Comparison of ENCODE assay signal across 13 cellular contexts in the genomic region with DNA sequence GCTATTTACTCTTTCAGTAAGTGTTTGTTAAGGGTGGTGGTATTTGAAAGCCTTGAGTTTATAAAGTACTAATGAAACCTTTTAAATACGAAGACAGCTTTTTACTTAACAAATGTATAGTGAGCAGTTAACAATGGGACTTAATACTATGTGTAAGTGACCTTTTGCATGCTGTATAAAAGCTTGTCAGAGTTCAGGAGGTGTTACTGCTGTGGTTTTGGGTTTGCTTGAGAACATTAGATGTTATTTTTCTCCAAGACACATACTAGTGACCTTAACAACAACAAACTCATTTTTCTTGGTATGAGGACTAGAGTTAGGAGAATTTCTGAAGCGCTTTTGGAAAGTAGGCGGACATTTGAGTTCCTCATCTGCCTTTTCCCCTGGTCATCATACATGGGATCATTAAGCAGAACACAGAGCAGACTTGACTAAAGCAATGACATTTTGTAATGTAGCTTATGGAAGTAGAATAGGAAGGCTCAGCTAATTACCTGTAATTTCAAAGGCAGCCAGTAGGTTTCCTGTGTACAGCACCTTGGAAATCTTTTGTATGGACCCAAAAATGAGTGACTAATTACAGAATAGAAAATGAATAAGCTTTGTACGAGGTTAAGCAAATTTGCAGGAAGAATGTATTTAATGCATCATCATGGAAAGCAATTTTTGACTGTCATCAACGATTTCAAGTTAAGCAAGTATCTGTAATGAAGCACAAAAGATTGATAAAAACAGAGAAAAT. TPM values are rescaled to one million over a fixed set of nuclear protein-coding genes. Genes with fewer than 3 reads are reported as not detected.
A peak's percentile ranks its signal among the peaks of the same experiment; 100 is the strongest.
DNase-seq lines count a peak whose midpoint lies in the region; ATAC-seq and TF ChIP-seq lines count a peak whose summit lies in the region.
"Had no signal": no experiment of that assay in that cellular context is flagged by ENCODE, and none has a peak within 500 bp of the region (broad histone marks: within the 10 kb centered on the region; RNA-seq: fewer than 3 reads in every experiment).

No MANE protein-coding gene starts in this region.

- H3F3A ChIP-seq in PC-3 (ENCODE audit: low read length, unreplicated experiment): no peaks in the 10 kb centered on the region

- H3K36me3 Mint-ChIP-seq in CD14-positive monocyte (peaks cover 4 to 7% of the 10 kb centered on the region in 2 donors), glutamatergic neuron (ENCODE audit: unreplicated experiment) (peaks cover 8% of the 10 kb centered on the region)
- H3K36me3 Mint-ChIP-seq in naive thymus-derived CD4-positive, alpha-beta T cell: peaks cover 3 to 12% (median 8%) of the 10 kb centered on the region in 5 donors

- H3K27ac Mint-ChIP-seq in CD14-positive monocyte: peak overlapping the region in 1 of 7 donors; percentile 48
- H3K27ac Mint-ChIP-seq in glutamatergic neuron (ENCODE audit: unreplicated experiment): no peak overlapping the region
- peak overlapping the region in 1 of 9 donors; percentile 10 for H3K27ac Mint-ChIP-seq in naive thymus-derived CD4-positive, alpha-beta T cell

- DNase-seq in CD14-positive monocyte (ENCODE audit: low spot score) (no peak), PC-3 (peak; percentile 22), glutamatergic neuron (no peak), Right ventricle myocardium superior (no peak), kidney glomerular epithelial cell (lab: John Stamatoyannopoulos, UW) (no peak)
- DNase-seq in naive thymus-derived CD4-positive, alpha-beta T cell: no peak
- DNase-seq: activated effector memory CD4-positive, alpha-beta T cell treated with anti-CD3 and anti-CD28 coated beads, Interleukin-2, amount 50 U/mL, for 16 hours; NCI-H446 treated with DMSO at 0.1 percent for 48 hours; SHP77 treated with DMSO at 0.1 percent for 48 hours; substantia nigra had no signal

- TF ChIP-seq CTCF in CD14-positive monocyte (IDR thresholded peaks at IDR 0.05) (peak; percentile 20), GM12872 (IDR thresholded peaks at IDR 0.05; ENCODE audit: insufficient read depth, low read depth, low read length) (peak; percentile 32; the same call in 1 of the 3 replicates), PC-3 (conservative IDR thresholded peaks at IDR 0.05; ENCODE audit: low read depth, low read length) (peak; percentile 52), glutamatergic neuron (IDR thresholded peaks at IDR 0.05; ENCODE audit: partially characterized antibody, unreplicated experiment) (peak; percentile 50)

- H3K4me1 Mint-ChIP-seq in CD14-positive monocyte (peaks cover 34% of the 10 kb centered on the region), glutamatergic neuron (ENCODE audit: low read depth, unreplicated experiment) (peaks cover 12% of the 10 kb centered on the region)
- peaks cover 14 to 59% (median 55%) of the 10 kb centered on the region in 7 donors for H3K4me1 Mint-ChIP-seq in naive thymus-derived CD4-positive, alpha-beta T cell

- H3K9me2 ChIP-seq in PC-3 (replicated peaks; ENCODE audit: low read length): no peaks in the 10 kb centered on the region

- peaks cover 98% of the 10 kb centered on the region for H3K79me2 ChIP-seq in PC-3 (ENCODE audit: low read length)

- H3K36me3 ChIP-seq in PC-3 (ENCODE audit: low read depth, low read length): 0 out of 2 replicates have a peak, but pooled peaks cover 2% of the 10 kb centered on the region
- no peaks in the 10 kb centered on the region for H3K36me3 ChIP-seq in naive thymus-derived CD4-positive, alpha-beta T cell (ENCODE audit: control insufficient read depth in 2 of 3, insufficient read depth in 3 of 3, low read length in 3 of 3)
- H3K36me3 ChIP-seq: breast epithelium had no signal

- H3K27me3 Mint-ChIP-seq in CD14-positive monocyte (ENCODE audit: low read depth in 3 of 3) (no peaks in the 10 kb centered on the region), glutamatergic neuron (ENCODE audit: unreplicated experiment) (peaks cover 1% of the 10 kb centered on the region)
- no peaks in the 10 kb centered on the region for H3K27me3 Mint-ChIP-seq in naive thymus-derived CD4-positive, alpha-beta T cell

- intact Hi-C loops in CD14-positive monocyte (cut with micrococcal nuclease) (no loop called here), PC-3 (cut with micrococcal nuclease) (no loop called here), Right ventricle myocardium superior (cut with DNase I) (no loop called here)
- intact Hi-C loops in naive thymus-derived CD4-positive, alpha-beta T cell (cut with micrococcal nuclease): no loop called here

- H3K9me3 Mint-ChIP-seq in CD14-positive monocyte (no peaks in the 10 kb centered on the region), glutamatergic neuron (ENCODE audit: unreplicated experiment) (peaks cover 2% of the 10 kb centered on the region)
- H3K9me3 Mint-ChIP-seq in naive thymus-derived CD4-positive, alpha-beta T cell: peaks cover 0 to 3% (median 0%) of the 10 kb centered on the region in 11 donors

- H3K4me3 Mint-ChIP-seq in CD14-positive monocyte (no peak overlapping the region), glutamatergic neuron (ENCODE audit: unreplicated experiment) (no peak overlapping the region)
- peak overlapping the region in 2 of 10 donors; percentile 58 to 67 for H3K4me3 Mint-ChIP-seq in naive thymus-derived CD4-positive, alpha-beta T cell

- POLR2A ChIA-PET in PC-3 (lab: Charles Lee; ENCODE audit: unreplicated experiment): no interaction called here
- POLR2A ChIA-PET in naive thymus-derived CD4-positive, alpha-beta T cell (lab: Charles Lee): interaction anchor here (1.6 kb wide), 1 partner anchor 9 kb away, joined by 4 read pairs; no protein-coding TSS in a partner anchor

- no peak overlapping the region for H3K9ac ChIP-seq in PC-3 (ENCODE audit: low read length)

- H3K9me3 ChIP-seq in PC-3 (ENCODE audit: low read length): no peaks in the 10 kb centered on the region
- H3K9me3 ChIP-seq in naive thymus-derived CD4-positive, alpha-beta T cell (ENCODE audit: control insufficient read depth in 2 of 3, low read length in 3 of 3): no peaks in the 10 kb centered on the region
- H3K9me3 ChIP-seq: breast epithelium had no signal

- no peaks in the 10 kb centered on the region for H3K27me3 ChIP-seq in PC-3 (ENCODE audit: low read length)
- no peaks in the 10 kb centered on the region for H3K27me3 ChIP-seq in naive thymus-derived CD4-positive, alpha-beta T cell (ENCODE audit: control insufficient read depth in 2 of 2, insufficient read depth in 2 of 2, low read length in 2 of 2)
- H3K27me3 ChIP-seq: breast epithelium had no signal

- H3K4me1 ChIP-seq in PC-3 (ENCODE audit: insufficient read depth, low read length): no peaks in the 10 kb centered on the region
- peaks cover 6 to 7% of the 10 kb centered on the region in 2 donors for H3K4me1 ChIP-seq in naive thymus-derived CD4-positive, alpha-beta T cell (ENCODE audit: control insufficient read depth in 2 of 2, insufficient read depth in 2 of 2, low read length in 2 of 2)
- H3K4me1 ChIP-seq: breast epithelium had no signal

- BruUV-seq in PC-3 (replicated peaks; lab: Mats Ljungman, UMichigan): no TSS peak

- H3K4me3 ChIP-seq in PC-3 (ENCODE audit: low read length): no peak overlapping the region
- no peak overlapping the region for H3K4me3 ChIP-seq in naive thymus-derived CD4-positive, alpha-beta T cell (ENCODE audit: low read length)
- H3K4me3 ChIP-seq: breast epithelium had no signal

- ATAC-seq in PC-3 (no peak), Right ventricle myocardium superior (ENCODE audit: poor library complexity) (no peak), HG02763 (IDR thresholded peaks at IDR 0.05; ENCODE audit: unreplicated experiment) (no peak)
- ATAC-seq in naive thymus-derived CD4-positive, alpha-beta T cell: no peak

- no peak overlapping the region for H2AFZ ChIP-seq in PC-3 (ENCODE audit: low read length)

- CTCF ChIA-PET in PC-3 (lab: Charles Lee): no interaction called here
- CTCF ChIA-PET in naive thymus-derived CD4-positive, alpha-beta T cell (lab: Charles Lee): no interaction called here

- H3K27ac ChIP-seq in PC-3 (ENCODE audit: low read length): no peak overlapping the region
- H3K27ac ChIP-seq in naive thymus-derived CD4-positive, alpha-beta T cell (ENCODE audit: low read depth, low read length): no peak overlapping the region
- H3K27ac ChIP-seq: breast epithelium had no signal

- H4K20me1 ChIP-seq in PC-3 (ENCODE audit: low read length): peaks cover 49% of the 10 kb centered on the region

- H3K4me2 ChIP-seq in PC-3 (ENCODE audit: low read length): no peak overlapping the region

RNA-seq across cellular contexts. Expression of a gene that starts 14.1 kb away (rescaled TPM):
- polyA plus RNA-seq in CD14-positive monocyte: 1 to 10 TPM; 2.9 to 4.2 TPM
- 34.4 and 38.4 TPM in 2 replicates for total RNA-seq in PC-3 (2014; rRNA removed)
- 63.3 TPM for total RNA-seq in glutamatergic neuron (ENCODE audit: unreplicated experiment)
- total RNA-seq in naive thymus-derived CD4-positive, alpha-beta T cell: 10 to 100 TPM; 25.5 to 43.3 (median 35.1) TPM
- polyA plus RNA-seq in naive thymus-derived CD4-positive, alpha-beta T cell: 1 to 10 TPM; 3.6 to 4.2 TPM
- 27.2 TPM for total RNA-seq in Right ventricle myocardium superior
